15 cellular contexts compared by ENCODE assay signal in the genomic region with DNA sequence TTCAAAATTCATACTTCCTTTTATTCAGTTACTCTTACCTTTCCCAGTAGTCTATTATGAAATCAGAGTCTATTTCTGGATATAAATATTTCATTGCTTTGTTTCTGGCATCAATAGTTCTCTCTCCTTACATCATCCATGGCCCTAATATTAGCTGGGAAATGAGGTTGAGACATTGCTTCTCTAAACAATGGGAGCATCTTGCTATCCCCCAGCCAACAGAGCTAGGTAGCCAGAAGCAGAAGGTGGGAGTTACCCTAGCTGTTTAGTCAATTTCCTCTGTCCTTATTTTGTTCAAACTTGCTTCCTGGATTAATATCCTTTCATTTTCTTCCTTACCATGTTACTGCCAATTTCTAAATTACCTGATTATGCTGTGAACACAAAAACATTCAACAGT.
"Had no signal": no experiment of that assay in that cellular context is flagged by ENCODE, and none has a peak within 500 bp of the region (broad histone marks: within the 10 kb centered on the region; RNA-seq: fewer than 3 reads in every experiment).

No MANE protein-coding gene starts in this region.

- H3K4me1 ChIP-seq: breast epithelium, suprapubic skin had no signal

- DNase-seq: activated CD4-positive, alpha-beta T cell treated with anti-CD3 and anti-CD28 coated beads, Interleukin-2, amount 50 U/mL, for 4 hours; activated effector memory CD4-positive, alpha-beta T cell treated with anti-CD3 and anti-CD28 coated beads, Interleukin-2, amount 50 U/mL, for 16 hours; activated naive CD4-positive, alpha-beta T cell treated with anti-CD3 and anti-CD28 coated beads, Interleukin-2, amount 50 U/mL, for 16 hours; activated T-cell treated with anti-CD3 and anti-CD28 coated beads, Interleukin-2, amount 50 U/mL, for 72 hours; cerebellar nuclear complex; cortex of kidney; natural killer cell; occipital lobe; stimulated activated CD4-positive, alpha-beta T cell treated with anti-CD3 and anti-CD28 coated beads, Interleukin-2, amount 100 ng/mL, for 48 hours had no signal

- H3K27ac ChIP-seq: breast epithelium, skin epidermis, suprapubic skin had no signal

- H3K4me3 ChIP-seq: ascending aorta, breast epithelium, lung, skin epidermis, suprapubic skin had no signal

- H3K36me3 ChIP-seq: ascending aorta, breast epithelium, suprapubic skin had no signal

- H3K9me3 ChIP-seq: ascending aorta, breast epithelium, suprapubic skin had no signal

- H3K27me3 ChIP-seq: ascending aorta, breast epithelium, suprapubic skin had no signal

- ATAC-seq: activated T-cell treated with anti-CD3 and anti-CD28 coated beads, Interleukin-2, amount 50 U/mL, for 72 hours; esophagus mucosa; natural killer cell had no signal
